ENCODE assay signal across 15 cellular contexts in the genomic region with DNA sequence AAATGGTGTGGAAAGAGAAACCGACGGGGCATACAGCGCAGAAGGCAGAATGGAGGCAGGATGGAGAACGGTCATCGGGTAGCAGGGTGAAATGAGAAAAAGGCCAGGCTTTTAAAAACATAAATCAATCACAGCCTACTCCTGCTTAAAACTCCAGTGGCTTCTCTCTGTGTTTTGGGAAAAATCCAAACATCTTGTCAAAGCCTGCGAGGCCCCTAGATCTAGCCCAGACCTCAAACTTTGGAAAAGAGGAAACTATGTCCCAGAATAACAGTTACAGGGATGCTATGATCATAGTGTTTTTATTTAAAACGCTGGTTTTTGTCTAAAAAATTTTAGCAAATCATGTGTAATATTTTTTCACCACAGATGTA. TPM values are rescaled to one million over a fixed set of nuclear protein-coding genes. Genes with fewer than 3 reads are reported as not detected.
DNase-seq lines count a peak whose midpoint lies in the region; ATAC-seq and TF ChIP-seq lines count a peak whose summit lies in the region.
"Had no signal": no experiment of that assay in that cellular context is flagged by ENCODE, and none has a peak within 500 bp of the region (broad histone marks: within the 10 kb centered on the region; RNA-seq: fewer than 3 reads in every experiment).

No MANE protein-coding gene starts in this region.

- no peak for TF ChIP-seq POLR2A in stomach (IDR thresholded peaks at IDR 0.05)

- no peak overlapping the region for H2BK120ac ChIP-seq in mesenchymal stem cell (ENCODE audit: low read depth, low read length)

- intact Hi-C loops in PC-3 (cut with micrococcal nuclease): loop anchor here (2.0 kb wide), 1 partner anchor 43 kb away; no protein-coding TSS in a partner anchor
- intact Hi-C loops in colonic mucosa (cut with DNase I): no loop called here
- intact Hi-C loops in stomach (cut with DNase I; ENCODE audit: low total_unique reads): no loop called here

- peak overlapping the region in 1 of 2 experiments; percentile 73 for H3K23ac ChIP-seq in mesenchymal stem cell (ENCODE audit: low read length in 2 of 2)

- no peak overlapping the region for H2BK15ac ChIP-seq in mesenchymal stem cell (ENCODE audit: low read depth, poor library complexity, severe bottlenecking)

- H3K9ac ChIP-seq in PC-3 (ENCODE audit: low read length) (peak overlapping the region; percentile 76; the same call in 1 of the 2 replicates), colonic mucosa (ENCODE audit: low read depth in 2 of 2, low read length in 2 of 2) (peak overlapping the region in 1 of 2 donors; percentile 21), mesenchymal stem cell (ENCODE audit: low read length) (no peak overlapping the region)

- no peaks in the 10 kb centered on the region for H3K9me3 ChIP-seq in PC-3 (ENCODE audit: low read length)
- no peaks in the 10 kb centered on the region for H3K9me3 ChIP-seq in colonic mucosa
- no peaks in the 10 kb centered on the region for H3K9me3 ChIP-seq in mesenchymal stem cell (ENCODE audit: control insufficient read depth, low read length)
- no peaks in the 10 kb centered on the region for H3K9me3 ChIP-seq in stomach

- H4K20me1 ChIP-seq in PC-3 (ENCODE audit: low read length): no peaks in the 10 kb centered on the region

- H4K8ac ChIP-seq in mesenchymal stem cell (ENCODE audit: low read length): no peak overlapping the region

- H2BK5ac ChIP-seq in mesenchymal stem cell (ENCODE audit: low read depth, low read length, poor library complexity, severe bottlenecking): no peak overlapping the region

- no peak for TF ChIP-seq EP300 in stomach (IDR thresholded peaks at IDR 0.05)

- no TSS peak for BruUV-seq in PC-3 (replicated peaks; lab: Mats Ljungman, UMichigan)

- no peak for DNase-seq in PC-3
- no peak for DNase-seq in colonic mucosa
- DNase-seq in mesenchymal stem cell: no peak
- DNase-seq in stomach: no peak
- DNase-seq in SW 1271 (lab: John Stamatoyannopoulos, UW): no peak
- no peak for DNase-seq in AG20443 (ENCODE audit: low spot score)
- DNase-seq in NCI-H1436 treated with DMSO at 0.1 percent for 48 hours (lab: John Stamatoyannopoulos, UW): no peak
- no peak for DNase-seq in NCI-H1436 (lab: John Stamatoyannopoulos, UW)
- DNase-seq: activated T-cell treated with anti-CD3 and anti-CD28 coated beads, Interleukin-2, amount 50 U/mL, for 24 hours; erythroblast; KG1; NCI-H187 had no signal

- H3K18ac ChIP-seq in mesenchymal stem cell (ENCODE audit: low read depth in 1 of 2, low read length in 2 of 2): peak overlapping the region; percentile 81 to 99

- no peak overlapping the region for H4K91ac ChIP-seq in mesenchymal stem cell (ENCODE audit: low read length)

- H3K36me3 ChIP-seq in PC-3 (ENCODE audit: low read depth, low read length) (no peaks in the 10 kb centered on the region), colonic mucosa (no peaks in the 10 kb centered on the region), mesenchymal stem cell (ENCODE audit: control insufficient read depth in 1 of 2, insufficient read depth in 2 of 2, low read depth in 1 of 2, low read length in 2 of 2) (no peaks in the 10 kb centered on the region), stomach (no peaks in the 10 kb centered on the region)

- H3K4me2 ChIP-seq in PC-3 (ENCODE audit: low read length): peak overlapping the region; percentile 75
- H3K4me2 ChIP-seq in mesenchymal stem cell (ENCODE audit: low read length, poor library complexity, severe bottlenecking): no peak overlapping the region

- peak overlapping the region; percentile 35 to 80 for H2BK12ac ChIP-seq in mesenchymal stem cell (ENCODE audit: low read length in 2 of 2)

- POLR2A ChIA-PET in PC-3 (lab: Charles Lee; ENCODE audit: unreplicated experiment): no interaction called here

- no peaks in the 10 kb centered on the region for H3K9me2 ChIP-seq in PC-3 (replicated peaks; ENCODE audit: low read length)

- H3F3A ChIP-seq in PC-3 (ENCODE audit: low read length, unreplicated experiment): peaks cover 6% of the 10 kb centered on the region

- H3K14ac ChIP-seq in mesenchymal stem cell (ENCODE audit: low read length in 2 of 2): no peak overlapping the region

- H3K79me1 ChIP-seq in mesenchymal stem cell (replicated peaks; ENCODE audit: low read length, poor library complexity, severe bottlenecking): no peaks in the 10 kb centered on the region

- no CpG with 5 or more reads among the region's 7 CpGs for WGBS in mesenchymal stem cell
- WGBS in stomach, 5 donors: 39 to 50% (median 43%) methylated on average over 7 of the region's 7 CpGs

- H3K79me2 ChIP-seq in PC-3 (ENCODE audit: low read length): no peaks in the 10 kb centered on the region

- H3K27ac ChIP-seq in PC-3 (ENCODE audit: low read length) (peak overlapping the region; percentile 98), colonic mucosa (peak overlapping the region; percentile 55), mesenchymal stem cell (ENCODE audit: low read length, poor library complexity, severe bottlenecking) (peak overlapping the region; percentile 43), stomach (peak overlapping the region; percentile 74 to 87 (median 84))

- H2AFZ ChIP-seq in PC-3 (ENCODE audit: low read length) (no peak overlapping the region), mesenchymal stem cell (ENCODE audit: low read depth, low read length) (no peak overlapping the region)

- CTCF ChIA-PET in PC-3 (lab: Charles Lee): no interaction called here

- peak overlapping the region; percentile 43 for H2AK5ac ChIP-seq in mesenchymal stem cell (ENCODE audit: low read length, severe bottlenecking)

- H3K4me1 ChIP-seq in PC-3 (ENCODE audit: insufficient read depth, low read length) (peaks cover 54% of the 10 kb centered on the region), colonic mucosa (peaks cover 12% of the 10 kb centered on the region), mesenchymal stem cell (ENCODE audit: control insufficient read depth, insufficient read depth, low read depth, low read length) (peaks cover 28% of the 10 kb centered on the region), stomach (peaks cover 34 to 78% (median 62%) of the 10 kb centered on the region in 4 donors)

- peak overlapping the region in 1 of 2 experiments; percentile 76 for H3K4ac ChIP-seq in mesenchymal stem cell (ENCODE audit: low read depth in 1 of 2, low read length in 2 of 2)

- TF ChIP-seq CTCF in PC-3 (conservative IDR thresholded peaks at IDR 0.05; ENCODE audit: low read depth, low read length) (no peak), colonic mucosa (IDR thresholded peaks at IDR 0.05) (no peak), stomach (IDR thresholded peaks at IDR 0.05) (no peak)

- ATAC-seq in PC-3: no peak
- ATAC-seq: activated CD4-positive, CD25-positive, alpha-beta regulatory T cell treated with anti-CD3 and anti-CD28 coated beads, Interleukin-2, amount 50 U/mL, for 24 hours; natural killer cell treated with Interleukin-12 subunit alpha and Interleukin-12 subunit beta and Interleukin-15 and Interleukin-18, amount 100 ng/mL, for 72 hours had no signal

- no peak overlapping the region for H3K4me3 ChIP-seq in PC-3 (ENCODE audit: low read length)
- no peak overlapping the region for H3K4me3 ChIP-seq in colonic mucosa
- no peak overlapping the region for H3K4me3 ChIP-seq in mesenchymal stem cell (ENCODE audit: insufficient read depth in 1 of 2, low read depth in 1 of 2, low read length in 2 of 2)
- H3K4me3 ChIP-seq in stomach: no peak overlapping the region

- no peaks in the 10 kb centered on the region for H3K27me3 ChIP-seq in PC-3 (ENCODE audit: low read length)
- H3K27me3 ChIP-seq in colonic mucosa: no peaks in the 10 kb centered on the region
- H3K27me3 ChIP-seq in mesenchymal stem cell (ENCODE audit: control insufficient read depth in 1 of 2, insufficient read depth in 1 of 2, low read length in 2 of 2): no peaks in the 10 kb centered on the region
- no peaks in the 10 kb centered on the region for H3K27me3 ChIP-seq in stomach

RNA-seq across cellular contexts. Expression of a gene that starts 41.1 kb away (rescaled TPM):
- 0.17 TPM in 1 of 2 replicates, not detected in the other for total RNA-seq in PC-3 (2014; rRNA removed)
- 1 to 10 TPM; 1.9 to 6.5 TPM for total RNA-seq in colonic mucosa
- polyA plus RNA-seq in mesenchymal stem cell (2013, experiment 1 of 2): 7.0 TPM
- 7.3 TPM for polyA plus RNA-seq in mesenchymal stem cell (2013, experiment 2 of 2)
- 10 to 100 TPM in 3 of 5 donors, 1 to 10 TPM in 2; 1.2 to 50.0 (median 12.8) TPM for total RNA-seq in stomach
- 10 to 100 TPM in 2 of 3 donors, 1 to 10 TPM in 1; 8.4 to 21.1 (median 13.9) TPM for polyA plus RNA-seq in stomach
- total RNA-seq: natural killer cell treated with Interleukin-12 subunit alpha and Interleukin-12 subunit beta and Interleukin-15 and Interleukin-18, amount 100 ng/mL, for 72 hours had no signal
- polyA plus RNA-seq: CD14-positive monocyte had no signal

Comparison
In these comparisons a context has a peak if more than half of its experiments do, and no peak if none do; other contexts are left out.
1. H3K27ac ChIP-seq: peak in every context shown above with its lines; median percentile 98 in PC-3; 84 in stomach; 55 in colonic mucosa; 43 in mesenchymal stem cell.